In genomic region chr14:68949236-68949965, GRCh38 we compare ENCODE assay signal across 10 cellular contexts. TPM values are rescaled to one million over a fixed set of nuclear protein-coding genes. Genes with fewer than 3 reads are reported as not detected.
A peak's percentile ranks its signal among the peaks of the same experiment; 100 is the strongest.
DNase-seq lines count a peak whose midpoint lies in the region; ATAC-seq and TF ChIP-seq lines count a peak whose summit lies in the region.
"Had no signal": no experiment of that assay in that cellular context is flagged by ENCODE, and none has a peak within 500 bp of the region (broad histone marks: within the 10 kb centered on the region; RNA-seq: fewer than 3 reads in every experiment).

No MANE protein-coding gene starts in this region.

- H3K27ac Mint-ChIP-seq in CD4-positive, alpha-beta T cell: peak overlapping the region; percentile 95
- peak overlapping the region; percentile 67 for H3K27ac Mint-ChIP-seq in activated CD8-positive, alpha-beta T cell treated with anti-CD3 and anti-CD28 coated beads, Interleukin-2, amount 10 ng/mL, durations not matched to agents 7 days and 5 days
- H3K27ac Mint-ChIP-seq: activated B cell treated with CpG ODN at 0.5 μM for 24 hours had no signal

- H3K4me3 Mint-ChIP-seq in CD4-positive, alpha-beta T cell: no peak overlapping the region
- no peak overlapping the region for H3K4me3 Mint-ChIP-seq in activated CD8-positive, alpha-beta T cell treated with anti-CD3 and anti-CD28 coated beads, Interleukin-2, amount 10 ng/mL, durations not matched to agents 7 days and 5 days
- H3K4me3 Mint-ChIP-seq: activated B cell treated with CpG ODN at 0.5 μM for 24 hours had no signal

- H3K9me3 ChIP-seq in CD4-positive, alpha-beta T cell (ENCODE audit: control insufficient read depth, low read length): no peaks in the 10 kb centered on the region
- no peaks in the 10 kb centered on the region for H3K9me3 ChIP-seq in left ventricle myocardium inferior (replicated peaks)
- H3K9me3 ChIP-seq in skeletal muscle satellite cell (replicated peaks; ENCODE audit: low read length): no peaks in the 10 kb centered on the region

- H3K4me3 ChIP-seq in left ventricle myocardium inferior (peak overlapping the region; percentile 31), skeletal muscle satellite cell (ENCODE audit: low read length) (peak overlapping the region; percentile 15)

- peak overlapping the region; percentile 60 for H3K9ac ChIP-seq in skeletal muscle satellite cell (ENCODE audit: low read depth, low read length)

- H3K4me1 ChIP-seq in left ventricle myocardium inferior: peaks cover 100% of the 10 kb centered on the region
- H3K4me1 ChIP-seq in skeletal muscle satellite cell (ENCODE audit: control insufficient read depth, insufficient read depth, low read length): peaks cover 93% of the 10 kb centered on the region

- no peaks in the 10 kb centered on the region for H3K27me3 Mint-ChIP-seq in CD4-positive, alpha-beta T cell
- no peaks in the 10 kb centered on the region for H3K27me3 Mint-ChIP-seq in activated CD8-positive, alpha-beta T cell treated with anti-CD3 and anti-CD28 coated beads, Interleukin-2, amount 10 ng/mL, durations not matched to agents 7 days and 5 days (ENCODE audit: low read depth)

- H3K36me3 Mint-ChIP-seq in CD4-positive, alpha-beta T cell (ENCODE audit: low read depth): peaks cover 15% of the 10 kb centered on the region
- peaks cover 2% of the 10 kb centered on the region for H3K36me3 Mint-ChIP-seq in activated CD8-positive, alpha-beta T cell treated with anti-CD3 and anti-CD28 coated beads, Interleukin-2, amount 10 ng/mL, durations not matched to agents 7 days and 5 days (ENCODE audit: low read depth)

- CTCF ChIA-PET in CD4-positive, alpha-beta T cell (lab: Charles Lee): interaction anchor here (0.9 kb wide), 1 partner anchor 10 kb away, joined by 3 read pairs; no protein-coding TSS in a partner anchor
- CTCF ChIA-PET in activated CD8-positive, alpha-beta T cell treated with anti-CD3 and anti-CD28 coated beads, Interleukin-2, amount 10 ng/mL, durations not matched to agents 7 days and 5 days (lab: Charles Lee): interaction anchor here (0.7 to 4.1 kb wide), 10 partner anchors 10 to 158 kb away, joined by 3 to 22 read pairs (median 4); no protein-coding TSS in a partner anchor

- H3K36me3 ChIP-seq in left ventricle myocardium inferior (no peaks in the 10 kb centered on the region), skeletal muscle satellite cell (ENCODE audit: insufficient read depth, low read length) (peaks cover 12% of the 10 kb centered on the region)

- intact Hi-C loops in CD4-positive, alpha-beta T cell (cut with DNase I, micrococcal nuclease): loop anchor here in 1 of 2 experiments (5.0 kb wide), 1 partner anchor 33 kb away; no protein-coding TSS in a partner anchor
- intact Hi-C loops in left ventricle myocardium inferior (cut with micrococcal nuclease): no loop called here

- POLR2A ChIA-PET in CD4-positive, alpha-beta T cell (lab: Charles Lee): interaction anchor here (0.7 to 2.2 kb wide), 6 partner anchors 9 to 32 kb away, joined by 3 to 7 read pairs (median 3); no protein-coding TSS in a partner anchor
- POLR2A ChIA-PET in activated CD8-positive, alpha-beta T cell treated with anti-CD3 and anti-CD28 coated beads, Interleukin-2, amount 10 ng/mL, durations not matched to agents 7 days and 5 days (lab: Charles Lee): interaction anchor here (1.0 to 1.2 kb wide), 3 partner anchors 11 to 21 kb away, joined by 3 to 4 read pairs (median 3); no protein-coding TSS in a partner anchor

- no peak for ATAC-seq in CD4-positive, alpha-beta T cell (ENCODE audit: poor library complexity)
- ATAC-seq in activated CD8-positive, alpha-beta T cell treated with anti-CD3 and anti-CD28 coated beads, Interleukin-2, amount 10 ng/mL, durations not matched to agents 7 days and 5 days: no peak
- ATAC-seq in HG03457 (IDR thresholded peaks at IDR 0.05; ENCODE audit: unreplicated experiment) (no peak), HG03196 (IDR thresholded peaks at IDR 0.05; ENCODE audit: unreplicated experiment) (no peak)

- no peaks in the 10 kb centered on the region for H3K27me3 ChIP-seq in CD4-positive, alpha-beta T cell (ENCODE audit: control insufficient read depth, insufficient read depth, low read length)
- H3K27me3 ChIP-seq in left ventricle myocardium inferior (ENCODE audit: low read depth) (no peaks in the 10 kb centered on the region), skeletal muscle satellite cell (ENCODE audit: control insufficient read depth, insufficient read depth, low read length) (no peaks in the 10 kb centered on the region)

- H3K27ac ChIP-seq in CD4-positive, alpha-beta T cell (ENCODE audit: low read depth, low read length): peak overlapping the region; percentile 17
- H3K27ac ChIP-seq in left ventricle myocardium inferior (replicated peaks): peak overlapping the region; percentile 88

- peaks cover 91% of the 10 kb centered on the region for H3K4me1 Mint-ChIP-seq in CD4-positive, alpha-beta T cell (ENCODE audit: low read depth)
- peaks cover 82% of the 10 kb centered on the region for H3K4me1 Mint-ChIP-seq in activated CD8-positive, alpha-beta T cell treated with anti-CD3 and anti-CD28 coated beads, Interleukin-2, amount 10 ng/mL, durations not matched to agents 7 days and 5 days (ENCODE audit: low read depth)

- no peak for DNase-seq in CD4-positive, alpha-beta T cell
- no peak for DNase-seq in activated CD8-positive, alpha-beta T cell treated with anti-CD3 and anti-CD28 coated beads, Interleukin-2, amount 10 ng/mL, durations not matched to agents 7 days and 5 days
- DNase-seq in left ventricle myocardium inferior: no peak
- DNase-seq in SKM-1 treated with dmso at 0.1 percent for 144 hours (lab: John Stamatoyannopoulos, UW; ENCODE audit: unreplicated experiment): no peak
- no peak for DNase-seq in inferior parietal cortex (ENCODE audit: extremely low spot score)
- DNase-seq: activated B cell treated with CpG ODN at 0.5 μM for 24 hours, activated gamma-delta T cell had no signal

- H3K4me2 ChIP-seq in skeletal muscle satellite cell (ENCODE audit: low read length): peak overlapping the region; percentile 45

- no peaks in the 10 kb centered on the region for H3K9me3 Mint-ChIP-seq in CD4-positive, alpha-beta T cell
- no peaks in the 10 kb centered on the region for H3K9me3 Mint-ChIP-seq in activated CD8-positive, alpha-beta T cell treated with anti-CD3 and anti-CD28 coated beads, Interleukin-2, amount 10 ng/mL, durations not matched to agents 7 days and 5 days (ENCODE audit: insufficient read depth)
- H3K9me3 Mint-ChIP-seq: activated B cell treated with CpG ODN at 0.5 μM for 24 hours had no signal

- no peak for TF ChIP-seq CTCF in CD4-positive, alpha-beta T cell (IDR thresholded peaks at IDR 0.05)
- no peak for TF ChIP-seq CTCF in left ventricle myocardium inferior (IDR thresholded peaks at IDR 0.05; ENCODE audit: borderline replicate concordance)

RNA-seq across cellular contexts. Expression of gene ACTN1, which starts 29.7 kb away (rescaled TPM):
- 100 to 1,000 TPM; 128 to 143 TPM for total RNA-seq in CD4-positive, alpha-beta T cell
- total RNA-seq in activated CD8-positive, alpha-beta T cell treated with anti-CD3 and anti-CD28 coated beads, Interleukin-2, amount 10 ng/mL, durations not matched to agents 7 days and 5 days: 10 to 100 TPM; 51.4 to 56.1 TPM
- 75.4 TPM for total RNA-seq in left ventricle myocardium inferior
- 110 and 141 TPM in 2 replicates for total RNA-seq in skeletal muscle satellite cell (2012; rRNA removed)
